ENCODE assay signal across 1 cellular context in genomic region chr20:47668313-47669156, GRCh38.
TF ChIP-seq lines count a peak whose summit lies in the region.

No MANE protein-coding gene starts in this region.

TF ChIP-seq in HepG2, 621 proteins besides CTCF, POLR2A, EP300 and RAD21 (continued from another document):
- no peak for TF ChIP-seq THAP9 (CRISPR knock-in tag; IDR thresholded peaks at IDR 0.05; ENCODE audit: borderline replicate concordance)
- no peak for TF ChIP-seq PLRG1 (conservative IDR thresholded peaks at IDR 0.05)
- TF ChIP-seq GMEB1 (CRISPR knock-in tag; IDR thresholded peaks at IDR 0.05; ENCODE audit: borderline replicate concordance), result no peak
- TF ChIP-seq NONO (IDR thresholded peaks at IDR 0.05), result no peak
- TF ChIP-seq NONO (CRISPR knock-in tag; conservative IDR thresholded peaks at IDR 0.05), result 0 out of 2 replicates have a peak, but pooled peaks have one; percentile 20
- TF ChIP-seq HIVEP1 (CRISPR knock-in tag; IDR thresholded peaks at IDR 0.05), result 0 out of 2 replicates have a peak, but pooled peaks have one; percentile 13
